In genomic region chr2:19098467-19099160, GRCh38 we compare ENCODE assay signal across 16 cellular contexts.
DNase-seq lines count a peak whose midpoint lies in the region; ATAC-seq, FAIRE-seq and TF ChIP-seq lines count a peak whose summit lies in the region.
"Had no signal": no experiment of that assay in that cellular context is flagged by ENCODE, and none has a peak within 500 bp of the region (broad histone marks: within the 10 kb centered on the region; RNA-seq: fewer than 3 reads in every experiment).

No MANE protein-coding gene starts in this region.

- no peak overlapping the region for H2AFZ ChIP-seq in PC-3 (ENCODE audit: low read length)

- DNase-seq in H54 (ENCODE audit: insufficient read length, low spot score) (no peak), PC-3 (peak; percentile 78), astrocyte of the hippocampus (ENCODE audit: low read depth, low spot score) (peak; percentile 20), erythroblast (lab: John Stamatoyannopoulos, UW) (no peak), ecto neural progenitor cell (ENCODE audit: low spot score) (no peak)
- DNase-seq: Calu3; CD8-positive, alpha-beta T cell; DMS79 treated with DMSO at 0.1 percent for 48 hours; GOT3; H9 had no signal

- no peaks in the 10 kb centered on the region for H3K9me2 ChIP-seq in PC-3 (replicated peaks; ENCODE audit: low read length)

- H3K4me2 ChIP-seq in PC-3 (ENCODE audit: low read length): peak overlapping the region; percentile 35; the same call in 1 of the 2 replicates
- H3K4me2 ChIP-seq: BLaER1 treated with 17β-estradiol and CSF1 and Interleukin-3, amounts not matched to agents 10 nM and 100 nM had no signal

- peak; percentile 20 for FAIRE-seq in H54 (lab: Jason Lieb, UNC)
- FAIRE-seq: G401.6, GM12891, HepG2 had no signal

- peak; percentile 59 for ATAC-seq in PC-3
- ATAC-seq in GM19023 (IDR thresholded peaks at IDR 0.05; ENCODE audit: unreplicated experiment): no peak
- no peak for ATAC-seq in GM18868 (IDR thresholded peaks at IDR 0.05; ENCODE audit: unreplicated experiment)
- ATAC-seq: CD8-positive, alpha-beta T cell; HepG2 had no signal

- no TSS peak for BruUV-seq in PC-3 (replicated peaks; lab: Mats Ljungman, UMichigan)

- TF ChIP-seq CTCF in PC-3 (conservative IDR thresholded peaks at IDR 0.05; ENCODE audit: low read depth, low read length): no peak

- no peak overlapping the region for H3K9ac ChIP-seq in PC-3 (ENCODE audit: low read length)
- H3K9ac ChIP-seq: BLaER1 treated with 17β-estradiol and CSF1 and Interleukin-3, amounts not matched to agents 10 nM and 100 nM had no signal

- H3K27me3 ChIP-seq in PC-3 (ENCODE audit: low read length): no peaks in the 10 kb centered on the region

- no peak for TF ChIP-seq POLR2A in H54 (IDR thresholded peaks at IDR 0.05; ENCODE audit: low read depth, low read length)
- no peak for TF ChIP-seq POLR2A in erythroblast (IDR thresholded peaks at IDR 0.05; ENCODE audit: low read length)

- POLR2A ChIA-PET in PC-3 (lab: Charles Lee; ENCODE audit: unreplicated experiment): interaction anchor here (0.6 kb wide), 1 partner anchor 25 kb away, joined by 3 read pairs; no protein-coding TSS in a partner anchor

- H3K79me2 ChIP-seq in PC-3 (ENCODE audit: low read length): no peaks in the 10 kb centered on the region

- no peaks in the 10 kb centered on the region for H3F3A ChIP-seq in PC-3 (ENCODE audit: low read length, unreplicated experiment)

- H3K9me3 ChIP-seq in PC-3 (ENCODE audit: low read length): no peaks in the 10 kb centered on the region

- H4K20me1 ChIP-seq in PC-3 (ENCODE audit: low read length): no peaks in the 10 kb centered on the region
- H4K20me1 ChIP-seq: BLaER1 treated with 17β-estradiol and CSF1 and Interleukin-3, amounts not matched to agents 10 nM and 100 nM had no signal

- H3K4me3 ChIP-seq in PC-3 (ENCODE audit: low read length): no peak overlapping the region
- H3K4me3 ChIP-seq: BLaER1 treated with 17β-estradiol and CSF1 and Interleukin-3, amounts not matched to agents 10 nM and 100 nM had no signal

- H3K4me1 ChIP-seq in PC-3 (ENCODE audit: insufficient read depth, low read length): peaks cover 56% of the 10 kb centered on the region

- CTCF ChIA-PET in PC-3 (lab: Charles Lee): no interaction called here

- H3K27ac ChIP-seq in PC-3 (ENCODE audit: low read length): peak overlapping the region; percentile 28
- H3K27ac ChIP-seq: BLaER1 treated with 17β-estradiol and CSF1 and Interleukin-3, amounts not matched to agents 10 nM and 100 nM had no signal

- intact Hi-C loops in PC-3 (cut with micrococcal nuclease): loop anchor here (2.0 kb wide), 1 partner anchor 128 kb away; no protein-coding TSS in a partner anchor

- H3K36me3 ChIP-seq in PC-3 (ENCODE audit: low read depth, low read length): no peaks in the 10 kb centered on the region
- H3K36me3 ChIP-seq: BLaER1 treated with 17β-estradiol and CSF1 and Interleukin-3, amounts not matched to agents 10 nM and 100 nM had no signal

Comparison
In these comparisons a context has a peak if more than half of its experiments do, and no peak if none do; other contexts are left out.
1. DNase-seq: peak in PC-3 (single experiment) and astrocyte of the hippocampus (single experiment); none in H54 (single experiment), erythroblast (0 of 2) and ecto neural progenitor cell (single experiment).